1 cellular context compared by ENCODE assay signal in the genomic region with DNA sequence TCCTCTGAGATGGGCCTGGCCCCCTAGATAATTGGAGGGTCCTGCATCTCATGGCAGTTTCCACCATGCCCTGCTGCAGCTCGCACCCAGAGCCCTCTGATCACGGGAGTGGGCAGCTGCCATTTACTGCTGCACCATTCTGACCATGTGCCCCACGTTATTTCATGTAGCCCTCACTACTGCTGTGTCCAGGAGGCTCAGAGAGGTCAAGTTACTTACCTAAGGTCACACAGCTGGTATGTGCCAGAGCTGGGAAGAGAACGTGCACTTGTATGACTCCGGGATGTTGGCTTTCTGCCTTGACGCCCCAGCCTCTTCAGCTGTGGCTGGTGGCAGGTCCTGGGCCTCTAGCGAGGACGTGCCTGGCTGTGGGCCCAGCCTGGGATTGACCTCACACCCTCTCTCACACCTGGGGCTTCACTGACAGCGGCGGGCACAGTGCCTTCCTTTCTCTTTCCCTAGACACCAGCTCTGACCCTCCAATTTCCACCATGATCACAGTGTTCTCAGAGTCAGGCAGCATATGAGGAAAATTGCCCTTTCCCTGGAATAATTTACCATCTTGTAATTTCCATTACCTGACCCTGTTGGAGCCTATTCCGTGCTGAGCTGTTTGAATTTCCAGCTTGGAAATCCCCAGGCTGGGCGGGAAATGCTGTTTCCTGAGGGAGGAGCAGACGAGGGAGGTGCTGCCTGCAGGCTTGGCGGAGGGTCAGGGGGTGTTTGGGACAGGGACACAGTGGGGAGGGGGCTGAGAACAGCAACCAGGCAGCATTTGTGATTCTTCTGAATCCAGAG.
TF ChIP-seq lines count a peak whose summit lies in the region.

No MANE protein-coding gene starts in this region.

TF ChIP-seq in HepG2, 621 proteins besides CTCF, POLR2A, EP300 and RAD21 (continued from another document):
- TF ChIP-seq, protein P1, sequence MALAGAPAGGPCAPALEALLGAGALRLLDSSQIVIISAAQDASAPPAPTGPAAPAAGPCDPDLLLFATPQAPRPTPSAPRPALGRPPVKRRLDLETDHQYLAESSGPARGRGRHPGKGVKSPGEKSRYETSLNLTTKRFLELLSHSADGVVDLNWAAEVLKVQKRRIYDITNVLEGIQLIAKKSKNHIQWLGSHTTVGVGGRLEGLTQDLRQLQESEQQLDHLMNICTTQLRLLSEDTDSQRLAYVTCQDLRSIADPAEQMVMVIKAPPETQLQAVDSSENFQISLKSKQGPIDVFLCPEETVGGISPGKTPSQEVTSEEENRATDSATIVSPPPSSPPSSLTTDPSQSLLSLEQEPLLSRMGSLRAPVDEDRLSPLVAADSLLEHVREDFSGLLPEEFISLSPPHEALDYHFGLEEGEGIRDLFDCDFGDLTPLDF (CRISPR knock-in tag; IDR thresholded peaks at IDR 0.05): no peak
- TF ChIP-seq BHLHE40 (IDR thresholded peaks at IDR 0.05; ENCODE audit: low read length) (no peak), ZNF354B (CRISPR knock-in tag; IDR thresholded peaks at IDR 0.05) (no peak)
